In the genomic region with DNA sequence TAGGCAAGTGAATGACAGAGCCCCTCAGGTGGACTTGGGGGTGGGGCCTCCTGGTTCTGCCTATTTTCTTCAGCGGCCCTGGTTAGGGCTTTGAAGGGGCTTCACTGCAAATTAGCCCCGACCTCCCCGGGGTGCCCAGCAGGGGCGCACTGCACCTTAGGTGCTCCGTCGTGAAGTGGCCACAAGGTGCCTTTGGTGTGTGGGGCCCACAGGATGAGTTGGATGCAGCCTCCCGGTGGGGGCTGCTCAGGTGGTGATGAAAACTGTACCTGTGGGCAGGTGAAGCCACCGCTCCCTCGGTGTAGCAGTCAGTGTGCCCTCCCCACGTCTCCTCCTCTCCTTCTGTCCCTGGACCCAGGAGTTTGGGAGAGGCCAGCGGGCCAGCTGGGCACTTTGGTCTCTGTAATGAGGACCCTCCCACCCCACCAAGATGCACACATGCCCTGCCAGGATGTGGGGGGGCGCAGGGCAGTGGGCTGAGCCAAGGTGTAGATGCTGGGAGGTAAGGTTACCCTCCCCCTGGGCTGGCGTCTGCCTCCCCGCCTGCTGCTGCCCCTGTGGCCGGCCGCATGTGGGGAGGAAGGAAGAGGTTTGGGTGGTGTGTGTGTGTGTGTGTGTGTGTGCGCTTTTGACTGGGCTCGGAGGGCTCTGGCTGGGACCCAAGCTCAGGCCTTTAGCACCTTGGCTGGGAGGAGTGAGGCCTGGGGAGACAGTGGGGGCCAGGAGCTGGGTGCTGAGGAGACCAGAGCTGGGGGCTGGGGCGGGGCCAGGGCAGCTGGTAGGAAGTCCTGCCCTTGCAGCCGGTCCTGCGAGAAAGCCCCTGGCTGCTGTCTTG, we compare ENCODE assay signal across 8 cellular contexts. TPM values are rescaled to one million over a fixed set of nuclear protein-coding genes. Genes with fewer than 3 reads are reported as not detected.
DNase-seq lines count a peak whose midpoint lies in the region; ATAC-seq, FAIRE-seq and TF ChIP-seq lines count a peak whose summit lies in the region.

No MANE protein-coding gene starts in this region.

- H4K20me1 ChIP-seq in keratinocyte (ENCODE audit: control insufficient read depth, extremely low read depth, insufficient read depth, low read length): no peaks in the 10 kb centered on the region

- no peaks in the 10 kb centered on the region for H3K9me1 ChIP-seq in keratinocyte (ENCODE audit: control insufficient read depth, extremely low read depth, insufficient read depth, low read length)

- no peaks in the 10 kb centered on the region for H3K9me3 ChIP-seq in KOPT-K1 (ENCODE audit: insufficient read depth, low read length, poor library complexity, severe bottlenecking)
- H3K9me3 ChIP-seq in keratinocyte (ENCODE audit: control insufficient read depth, low read depth, low read length): no peaks in the 10 kb centered on the region

- H3K9ac ChIP-seq in keratinocyte (ENCODE audit: control insufficient read depth, extremely low read depth, insufficient read depth, low read length): no peak overlapping the region

- H2AFZ ChIP-seq in keratinocyte (ENCODE audit: control insufficient read depth, low read length): no peak overlapping the region

- peaks cover 81% of the 10 kb centered on the region for H3K79me2 ChIP-seq in keratinocyte (ENCODE audit: control insufficient read depth, insufficient read depth, low read length)

- H3K27ac ChIP-seq in KOPT-K1 (ENCODE audit: low read depth, low read length, poor library complexity, severe bottlenecking) (peak overlapping the region; percentile 18), keratinocyte (ENCODE audit: control insufficient read depth, insufficient read depth, low read length) (no peak overlapping the region)

- dilution Hi-C loops in keratinocyte (cut with MboI; ENCODE audit: extremely low pct_ligation_motif_present, low sequenced_read_pairs): no loop called here

- H3K4me1 ChIP-seq in keratinocyte (ENCODE audit: control insufficient read depth, extremely low read depth, insufficient read depth, low read length): peaks cover 50% of the 10 kb centered on the region

- ATAC-seq in HG02678 (IDR thresholded peaks at IDR 0.05; ENCODE audit: unreplicated experiment): no peak

- H3K4me3 ChIP-seq in keratinocyte (ENCODE audit: control insufficient read depth in 2 of 3, extremely low read depth in 1 of 3, insufficient read depth in 2 of 3, low read depth in 1 of 3, low read length in 3 of 3): no peak overlapping the region

- H3K27me3 ChIP-seq in keratinocyte (ENCODE audit: control insufficient read depth, extremely low read depth, insufficient read depth, low read length): no peaks in the 10 kb centered on the region

- peak; percentile 29 to 46 for DNase-seq in AML-193 (lab: John Stamatoyannopoulos, UW)
- peak; percentile 79 for DNase-seq in activated effector memory CD4-positive, alpha-beta T cell treated with anti-CD3 and anti-CD28 coated beads, Interleukin-2, amount 50 U/mL, for 16 hours
- DNase-seq in keratinocyte (ENCODE audit: low read depth, low spot score): no peak
- peak; percentile 78 for DNase-seq in ureter (ENCODE audit: low spot score)
- DNase-seq in NCI-H1417 treated with DMSO at 0.1 percent for 48 hours (lab: John Stamatoyannopoulos, UW): no peak
- DNase-seq in NCI-H2171 treated with DMSO at 0.1 percent for 48 hours (lab: John Stamatoyannopoulos, UW): no peak

- H3K36me3 ChIP-seq in KOPT-K1 (ENCODE audit: insufficient read depth, low read length) (no peaks in the 10 kb centered on the region), keratinocyte (ENCODE audit: control insufficient read depth in 2 of 2, extremely low read depth in 1 of 2, insufficient read depth in 2 of 2, low read length in 2 of 2) (no peaks in the 10 kb centered on the region)

- TF ChIP-seq CTCF in keratinocyte (optimal IDR thresholded peaks at IDR 0.05 in 1 of 3, IDR thresholded peaks at IDR 0.05 in 1 of 3, conservative IDR thresholded peaks at IDR 0.05 in 1 of 3; ENCODE audit: extremely low read depth in 1 of 3, insufficient read depth in 2 of 3, low read length in 3 of 3): peak in 2 of 3 experiments; percentile 22 to 35

- FAIRE-seq in keratinocyte (lab: Jason Lieb, UNC): no peak

- no peak overlapping the region for H3K4me2 ChIP-seq in keratinocyte (ENCODE audit: control insufficient read depth, extremely low read depth, insufficient read depth, low read depth, low read length)

RNA-seq across cellular contexts. Expression of a gene that starts 55.6 kb away (rescaled TPM):
- 9.7 to 17.2 TPM (median 16.7 TPM) in 3 replicates for polyA plus RNA-seq in keratinocyte
- 15.9 TPM for polyA plus RNA-seq in keratinocyte (2011; ENCODE audit: low read depth)
- 10.5 and 21.8 TPM in 2 replicates for polyA plus RNA-seq in keratinocyte (2011; cell fraction: cytosol; rRNA removed)
- polyA plus RNA-seq in keratinocyte (2011; cell fraction: nucleus; rRNA removed): 19.4 and 29.5 TPM in 2 replicates
- 30.5 and 34.7 TPM in 2 replicates for polyA plus RNA-seq in keratinocyte (2012; ENCODE audit: low replicate concordance)
- polyA minus RNA-seq in keratinocyte: 19.2 to 55.3 TPM (median 30.6 TPM) in 3 replicates
- 50.6 TPM for polyA minus RNA-seq in keratinocyte (2011; cell fraction: cytosol; rRNA and poly(A)+ RNA removed)
- polyA minus RNA-seq in keratinocyte (2011; cell fraction: nucleus; rRNA and poly(A)+ RNA removed): 26.7 and 27.5 TPM in 2 replicates
- 173 TPM for total RNA-seq in ureter

Comparison
In these comparisons a context has a peak if more than half of its experiments do, and no peak if none do; other contexts are left out.
1. DNase-seq: peak in AML-193 (2 of 2), activated effector memory CD4-positive, alpha-beta T cell treated with anti-CD3 and anti-CD28 coated beads, Interleukin-2, amount 50 U/mL, for 16 hours (single experiment) and ureter (single experiment); none in keratinocyte (single experiment), NCI-H1417 treated with DMSO at 0.1 percent for 48 hours (single experiment) and NCI-H2171 treated with DMSO at 0.1 percent for 48 hours (single experiment).